Comparison of ENCODE assay signal across 1 cellular context in the genomic region with DNA sequence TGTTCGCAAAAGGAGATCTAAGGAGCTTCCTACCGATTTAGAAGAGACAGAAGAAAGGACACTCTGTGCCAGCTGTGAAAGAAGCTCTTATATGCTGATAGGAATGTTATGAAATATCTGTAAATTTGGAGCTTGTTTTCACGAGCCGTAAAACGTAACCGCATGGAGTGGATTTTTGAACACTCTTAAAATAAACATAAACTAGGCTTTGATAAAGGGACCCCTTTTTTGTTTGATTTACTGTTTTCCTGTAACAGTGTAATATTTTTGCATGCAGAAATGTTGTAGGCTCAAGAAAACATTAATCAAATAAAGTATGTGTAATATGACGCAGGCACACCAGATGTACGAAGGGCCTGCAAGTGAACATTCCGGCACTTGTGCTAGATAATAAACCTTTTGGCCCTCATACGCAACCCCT.
TF ChIP-seq lines count a peak whose summit lies in the region.

No MANE protein-coding gene starts in this region.

TF ChIP-seq in IMR-90, 13 proteins besides CTCF, POLR2A, EP300 and RAD21:
- TF ChIP-seq MXI1 (IDR thresholded peaks at IDR 0.05; ENCODE audit: borderline replicate concordance, low read depth, low read length) = no peak
- TF ChIP-seq NFE2L2 (IDR thresholded peaks at IDR 0.05; ENCODE audit: low read depth, low read length) = no peak
- TF ChIP-seq MAFK (IDR thresholded peaks at IDR 0.05; ENCODE audit: low read depth, low read length) = no peak
- no peak for TF ChIP-seq CEBPB (IDR thresholded peaks at IDR 0.05; ENCODE audit: low read depth, low read length)
- no peak for TF ChIP-seq MAZ (IDR thresholded peaks at IDR 0.05; ENCODE audit: borderline replicate concordance, low read depth, low read length)
- TF ChIP-seq, protein P1, sequence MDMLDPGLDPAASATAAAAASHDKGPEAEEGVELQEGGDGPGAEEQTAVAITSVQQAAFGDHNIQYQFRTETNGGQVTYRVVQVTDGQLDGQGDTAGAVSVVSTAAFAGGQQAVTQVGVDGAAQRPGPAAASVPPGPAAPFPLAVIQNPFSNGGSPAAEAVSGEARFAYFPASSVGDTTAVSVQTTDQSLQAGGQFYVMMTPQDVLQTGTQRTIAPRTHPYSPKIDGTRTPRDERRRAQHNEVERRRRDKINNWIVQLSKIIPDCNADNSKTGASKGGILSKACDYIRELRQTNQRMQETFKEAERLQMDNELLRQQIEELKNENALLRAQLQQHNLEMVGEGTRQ (IDR thresholded peaks at IDR 0.05; ENCODE audit: low read depth, low read length) = no peak
- TF ChIP-seq BHLHE40 (IDR thresholded peaks at IDR 0.05; ENCODE audit: low read depth, low read length) = no peak
- TF ChIP-seq CHD1 (IDR thresholded peaks at IDR 0.05; ENCODE audit: low read depth, low read length) = no peak
- no peak for TF ChIP-seq FOS (IDR thresholded peaks at IDR 0.05; ENCODE audit: low read depth, low read length)
- TF ChIP-seq, protein P2, sequence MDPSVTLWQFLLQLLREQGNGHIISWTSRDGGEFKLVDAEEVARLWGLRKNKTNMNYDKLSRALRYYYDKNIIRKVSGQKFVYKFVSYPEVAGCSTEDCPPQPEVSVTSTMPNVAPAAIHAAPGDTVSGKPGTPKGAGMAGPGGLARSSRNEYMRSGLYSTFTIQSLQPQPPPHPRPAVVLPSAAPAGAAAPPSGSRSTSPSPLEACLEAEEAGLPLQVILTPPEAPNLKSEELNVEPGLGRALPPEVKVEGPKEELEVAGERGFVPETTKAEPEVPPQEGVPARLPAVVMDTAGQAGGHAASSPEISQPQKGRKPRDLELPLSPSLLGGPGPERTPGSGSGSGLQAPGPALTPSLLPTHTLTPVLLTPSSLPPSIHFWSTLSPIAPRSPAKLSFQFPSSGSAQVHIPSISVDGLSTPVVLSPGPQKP (IDR thresholded peaks at IDR 0.05; ENCODE audit: borderline replicate concordance, low read depth, low read length) = no peak
- no peak for TF ChIP-seq SMC3 (IDR thresholded peaks at IDR 0.05; ENCODE audit: low read depth, low read length)
- TF ChIP-seq RCOR1 (IDR thresholded peaks at IDR 0.05; ENCODE audit: insufficient replicate concordance, low read length) = no peak
- no peak for TF ChIP-seq RFX5 (IDR thresholded peaks at IDR 0.05; ENCODE audit: low read depth, low read length)
